Comparison of ENCODE assay signal across 1 cellular context in genomic region chr16:57949013-57949412, GRCh38.
TF ChIP-seq lines count a peak whose summit lies in the region.

No MANE protein-coding gene starts in this region.

TF ChIP-seq in H1, 55 proteins besides CTCF, POLR2A, EP300 and RAD21:
- TF ChIP-seq TAF1 (IDR thresholded peaks at IDR 0.05; ENCODE audit: low read depth, low read length) (no peak), NRF1 (IDR thresholded peaks at IDR 0.05; ENCODE audit: low read depth, low read length) (no peak), SIN3A (conservative IDR thresholded peaks at IDR 0.05 in 1 of 2, IDR thresholded peaks at IDR 0.05 in 1 of 2; ENCODE audit: low read depth in 1 of 2, low read length in 2 of 2) (no peak), SAP30 (IDR thresholded peaks at IDR 0.05; ENCODE audit: insufficient read depth, insufficient replicate concordance, low read length) (no peak)
